ENCODE assay signal across 13 cellular contexts in the genomic region with DNA sequence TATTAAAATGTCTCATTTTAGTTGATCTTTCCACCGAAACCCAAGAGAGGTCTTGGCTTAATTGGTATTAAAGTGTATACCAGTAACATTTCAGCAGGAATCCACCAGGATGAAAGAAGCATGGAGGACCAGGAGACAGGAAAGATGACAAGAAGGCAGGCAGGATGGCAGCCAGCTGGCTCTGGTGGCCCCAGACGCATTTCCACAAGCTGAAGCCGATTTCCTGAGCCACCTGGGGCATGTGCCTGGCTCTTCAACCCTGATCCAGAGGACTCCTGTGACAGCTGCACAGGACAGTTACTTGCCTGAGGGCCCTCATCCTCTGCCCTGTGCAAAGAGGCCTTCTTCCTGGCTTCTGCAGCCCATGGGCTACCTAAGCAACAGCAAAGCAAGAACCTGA.
"Had no signal": no experiment of that assay in that cellular context is flagged by ENCODE, and none has a peak within 500 bp of the region (broad histone marks: within the 10 kb centered on the region; RNA-seq: fewer than 3 reads in every experiment).

No MANE protein-coding gene starts in this region.

- DNase-seq: activated CD4-positive, alpha-beta T cell treated with anti-CD3 and anti-CD28 coated beads for 36 hours; activated effector memory CD4-positive, alpha-beta T cell treated with anti-CD3 and anti-CD28 coated beads, Interleukin-2, amount 50 U/mL, for 16 hours; adrenal gland; cerebellar nuclear complex; dermis blood vessel endothelial cell; erythroblast; kidney; retina; stimulated activated CD4-positive, alpha-beta T cell treated with anti-CD3 and anti-CD28 coated beads, Interleukin-15, amount 100 ng/mL, for 24 hours; stimulated activated CD4-positive, alpha-beta T cell treated with anti-CD3 and anti-CD28 coated beads, Interleukin-4, amount 100 ng/mL, for 24 hours; WERI-Rb-1 had no signal

- H3K27me3 Mint-ChIP-seq: activated CD4-positive, alpha-beta T cell treated with anti-CD3 and anti-CD28 coated beads for 36 hours had no signal

- H3K27ac ChIP-seq: neutrophil, vagina, WERI-Rb-1 had no signal

- H3K9me3 ChIP-seq: adrenal gland, neutrophil, vagina had no signal

- H3K27me3 ChIP-seq: adrenal gland, neutrophil, vagina had no signal

- ATAC-seq: activated CD4-positive, alpha-beta T cell treated with anti-CD3 and anti-CD28 coated beads for 36 hours had no signal

- H3K4me3 Mint-ChIP-seq: activated CD4-positive, alpha-beta T cell treated with anti-CD3 and anti-CD28 coated beads for 36 hours had no signal
